ENCODE assay signal across 17 cellular contexts in genomic region chr5:65766159-65766558, GRCh38. TPM values are rescaled to one million over a fixed set of nuclear protein-coding genes. Genes with fewer than 3 reads are reported as not detected.
DNase-seq lines count a peak whose midpoint lies in the region; ATAC-seq and TF ChIP-seq lines count a peak whose summit lies in the region.
"Had no signal": no experiment of that assay in that cellular context is flagged by ENCODE, and none has a peak within 500 bp of the region (broad histone marks: within the 10 kb centered on the region; RNA-seq: fewer than 3 reads in every experiment).

No MANE protein-coding gene starts in this region.

- peak; percentile 39 for ATAC-seq in stimulated activated naive CD8-positive, alpha-beta T cell treated with anti-CD3 and anti-CD28 coated beads, Interleukin-15, amount 100 ng/mL, for 72 hours
- ATAC-seq: HCT116 had no signal

- H3K4me3 Mint-ChIP-seq in activated CD4-positive, alpha-beta T cell treated with anti-CD3 and anti-CD28 coated beads, Interleukin-2, amount 10 ng/mL, durations not matched to agents 24 days and 14 days: no peak overlapping the region
- H3K4me3 Mint-ChIP-seq in endothelial cell (ENCODE audit: unreplicated experiment): peak overlapping the region; percentile 59
- H3K4me3 Mint-ChIP-seq in stimulated activated naive CD8-positive, alpha-beta T cell treated with anti-CD3 and anti-CD28 coated beads, Interleukin-15, amount 100 ng/mL, for 72 hours: no peak overlapping the region
- H3K4me3 Mint-ChIP-seq: CD4-positive, alpha-beta memory T cell; GM23338 had no signal

- DNase-seq in activated CD4-positive, alpha-beta T cell treated with anti-CD3 and anti-CD28 coated beads for 48 hours: peak; percentile 25
- no peak for DNase-seq in activated CD4-positive, alpha-beta T cell treated with anti-CD3 and anti-CD28 coated beads, Interleukin-2, amount 10 ng/mL, durations not matched to agents 24 days and 14 days
- DNase-seq in stimulated activated CD4-positive, alpha-beta T cell treated with anti-CD3 and anti-CD28 coated beads, Interleukin-1b, Interleukin-23, amount 100 ng/mL, for 48 hours: peak; percentile 13
- DNase-seq in stimulated activated CD4-positive, alpha-beta T cell treated with anti-CD3 and anti-CD28 coated beads, Interleukin-2, amount 100 ng/mL, for 48 hours: no peak
- DNase-seq in endothelial cell (ENCODE audit: low spot score): no peak
- no peak for DNase-seq in stimulated activated naive CD8-positive, alpha-beta T cell treated with anti-CD3 and anti-CD28 coated beads, Interleukin-15, amount 100 ng/mL, for 72 hours
- no peak for DNase-seq in mesenteric fat pad (ENCODE audit: low spot score)
- DNase-seq in AG08395 (ENCODE audit: low spot score): no peak
- DNase-seq: CD4-positive, alpha-beta memory T cell; DMS153; GDM1; IMR-90; NCI-H1694 treated with DMSO at 0.1 percent for 48 hours; NCI-H524; SHP77 had no signal

- intact Hi-C loops in activated CD4-positive, alpha-beta T cell treated with anti-CD3 and anti-CD28 coated beads, Interleukin-2, amount 10 ng/mL, durations not matched to agents 24 days and 14 days (cut with micrococcal nuclease): loop anchor here (5.0 kb wide), 1 partner anchor 36 kb away; no protein-coding TSS in a partner anchor

- H3K9me3 Mint-ChIP-seq in activated CD4-positive, alpha-beta T cell treated with anti-CD3 and anti-CD28 coated beads, Interleukin-2, amount 10 ng/mL, durations not matched to agents 24 days and 14 days: peaks cover 11% of the 10 kb centered on the region
- H3K9me3 Mint-ChIP-seq in endothelial cell (ENCODE audit: unreplicated experiment): no peaks in the 10 kb centered on the region
- peaks cover 0 to 25% of the 10 kb centered on the region in 2 donors for H3K9me3 Mint-ChIP-seq in stimulated activated naive CD8-positive, alpha-beta T cell treated with anti-CD3 and anti-CD28 coated beads, Interleukin-15, amount 100 ng/mL, for 72 hours
- H3K9me3 Mint-ChIP-seq: GM23338 had no signal

- H3K36me3 Mint-ChIP-seq in activated CD4-positive, alpha-beta T cell treated with anti-CD3 and anti-CD28 coated beads, Interleukin-2, amount 10 ng/mL, durations not matched to agents 24 days and 14 days (ENCODE audit: low read depth): peaks cover 26% of the 10 kb centered on the region
- peaks cover 29% of the 10 kb centered on the region for H3K36me3 Mint-ChIP-seq in endothelial cell (ENCODE audit: low read depth, unreplicated experiment)

- no peak for TF ChIP-seq CTCF in endothelial cell (IDR thresholded peaks at IDR 0.05; ENCODE audit: unreplicated experiment)

- no peaks in the 10 kb centered on the region for H3K27me3 Mint-ChIP-seq in activated CD4-positive, alpha-beta T cell treated with anti-CD3 and anti-CD28 coated beads, Interleukin-2, amount 10 ng/mL, durations not matched to agents 24 days and 14 days
- H3K27me3 Mint-ChIP-seq in endothelial cell (ENCODE audit: unreplicated experiment): no peaks in the 10 kb centered on the region
- no peaks in the 10 kb centered on the region for H3K27me3 Mint-ChIP-seq in stimulated activated naive CD8-positive, alpha-beta T cell treated with anti-CD3 and anti-CD28 coated beads, Interleukin-15, amount 100 ng/mL, for 72 hours
- H3K27me3 Mint-ChIP-seq: CD4-positive, alpha-beta memory T cell had no signal

- peaks cover 13% of the 10 kb centered on the region for H3K4me1 Mint-ChIP-seq in activated CD4-positive, alpha-beta T cell treated with anti-CD3 and anti-CD28 coated beads, Interleukin-2, amount 10 ng/mL, durations not matched to agents 24 days and 14 days
- no peaks in the 10 kb centered on the region for H3K4me1 Mint-ChIP-seq in endothelial cell (ENCODE audit: unreplicated experiment)
- H3K4me1 Mint-ChIP-seq in stimulated activated naive CD8-positive, alpha-beta T cell treated with anti-CD3 and anti-CD28 coated beads, Interleukin-15, amount 100 ng/mL, for 72 hours: peaks cover 8% of the 10 kb centered on the region

- no peak overlapping the region for H3K27ac Mint-ChIP-seq in activated CD4-positive, alpha-beta T cell treated with anti-CD3 and anti-CD28 coated beads, Interleukin-2, amount 10 ng/mL, durations not matched to agents 24 days and 14 days
- H3K27ac Mint-ChIP-seq in endothelial cell (ENCODE audit: unreplicated experiment): no peak overlapping the region
- no peak overlapping the region for H3K27ac Mint-ChIP-seq in stimulated activated naive CD8-positive, alpha-beta T cell treated with anti-CD3 and anti-CD28 coated beads, Interleukin-15, amount 100 ng/mL, for 72 hours
- H3K27ac Mint-ChIP-seq: CD4-positive, alpha-beta memory T cell; GM23338 had no signal

RNA-seq across cellular contexts. Expression of gene NLN, which starts 44.2 kb away (rescaled TPM):
- 28.0 and 30.7 TPM in 2 replicates for total RNA-seq in activated CD4-positive, alpha-beta T cell treated with anti-CD3 and anti-CD28 coated beads, Interleukin-2, amount 10 ng/mL, durations not matched to agents 24 days and 14 days
- total RNA-seq in endothelial cell (ENCODE audit: unreplicated experiment) (45.8 TPM), mesenteric fat pad (31.5 TPM)

RNA-seq across cellular contexts. Expression of gene SGTB, which starts 44.2 kb away (rescaled TPM):
- total RNA-seq in activated CD4-positive, alpha-beta T cell treated with anti-CD3 and anti-CD28 coated beads, Interleukin-2, amount 10 ng/mL, durations not matched to agents 24 days and 14 days: 10.0 and 10.3 TPM in 2 replicates
- total RNA-seq in endothelial cell (ENCODE audit: unreplicated experiment): 8.3 TPM
- total RNA-seq in mesenteric fat pad: 13.0 TPM

Comparison
In these comparisons a context has a peak if more than half of its experiments do, and no peak if none do; other contexts are left out.
1. DNase-seq: peak in activated CD4-positive, alpha-beta T cell treated with anti-CD3 and anti-CD28 coated beads for 48 hours (single experiment) and stimulated activated CD4-positive, alpha-beta T cell treated with anti-CD3 and anti-CD28 coated beads, Interleukin-1b, Interleukin-23, amount 100 ng/mL, for 48 hours (single experiment); none in activated CD4-positive, alpha-beta T cell treated with anti-CD3 and anti-CD28 coated beads, Interleukin-2, amount 10 ng/mL, durations not matched to agents 24 days and 14 days (single experiment), stimulated activated CD4-positive, alpha-beta T cell treated with anti-CD3 and anti-CD28 coated beads, Interleukin-2, amount 100 ng/mL, for 48 hours (0 of 2), endothelial cell (single experiment), stimulated activated naive CD8-positive, alpha-beta T cell treated with anti-CD3 and anti-CD28 coated beads, Interleukin-15, amount 100 ng/mL, for 72 hours (0 of 2), mesenteric fat pad (single experiment) and AG08395 (single experiment).